Comparison of ENCODE assay signal across 1 cellular context in genomic region chr7:43721193-43721806, GRCh38.
TF ChIP-seq lines count a peak whose summit lies in the region.

No MANE protein-coding gene starts in this region.

TF ChIP-seq in GM23338, 12 proteins besides CTCF, POLR2A, EP300 and RAD21:
- no peak for TF ChIP-seq POLR2AphosphoS5 (IDR thresholded peaks at IDR 0.05; ENCODE audit: low read depth)
